8 cellular contexts compared by ENCODE assay signal in the genomic region with DNA sequence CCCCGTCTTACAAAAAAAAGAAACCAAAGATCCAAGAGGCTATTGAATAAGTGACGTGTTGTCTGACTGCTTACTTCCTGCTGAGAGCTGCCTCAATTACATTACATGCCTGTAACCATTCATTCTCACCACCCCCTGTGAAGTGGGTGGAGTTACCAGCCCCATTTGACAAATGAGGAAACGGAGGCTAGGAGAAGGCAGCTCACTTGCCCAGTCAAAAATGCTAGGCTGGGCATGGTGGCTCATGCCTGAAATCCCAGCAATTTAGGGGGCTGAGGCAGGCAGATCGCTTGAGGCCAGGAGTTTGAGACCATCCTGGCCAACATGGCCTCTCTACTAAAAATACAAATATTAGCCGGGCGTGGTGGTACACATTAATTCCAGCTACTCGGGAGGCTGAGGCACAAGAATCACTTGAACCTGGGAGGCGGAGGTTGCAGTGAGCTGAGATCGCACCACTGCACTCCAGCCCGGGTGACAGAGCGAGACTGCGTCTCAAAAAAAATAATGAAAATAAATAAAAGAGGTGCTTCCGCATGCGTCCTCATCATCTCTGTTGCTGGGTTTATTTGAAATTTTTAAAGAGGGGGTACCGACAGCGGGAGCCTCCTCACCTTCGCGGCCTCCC. TPM values are rescaled to one million over a fixed set of nuclear protein-coding genes. Genes with fewer than 3 reads are reported as not detected.
DNase-seq lines count a peak whose midpoint lies in the region; ATAC-seq and TF ChIP-seq lines count a peak whose summit lies in the region.

No MANE protein-coding gene starts in this region.

- no peaks in the 10 kb centered on the region for H3K27me3 ChIP-seq in KMS-11 (ENCODE audit: insufficient read depth, low read depth)
- H3K27me3 ChIP-seq in body of pancreas: no peaks in the 10 kb centered on the region
- H3K27me3 ChIP-seq in iPS-20b (ENCODE audit: insufficient read depth, low read length): no peaks in the 10 kb centered on the region

- H3K9ac ChIP-seq in KMS-11 (peak overlapping the region; percentile 83), iPS-20b (ENCODE audit: low read depth, low read length) (peak overlapping the region; percentile 95)

- peak overlapping the region; percentile 96 for H3K4me2 ChIP-seq in KMS-11

- H3K36me3 ChIP-seq in KMS-11 (ENCODE audit: insufficient read depth) (no peaks in the 10 kb centered on the region), body of pancreas (replicated peaks in 1 of 2; ENCODE audit: insufficient read depth in 1 of 2, low read depth in 2 of 2) (peaks cover 0 to 2% of the 10 kb centered on the region in 2 donors), iPS-20b (ENCODE audit: insufficient read depth, low read depth, low read length) (peaks cover 18% of the 10 kb centered on the region; the same call in 1 of the 2 replicates)

- TF ChIP-seq POLR2A in body of pancreas (IDR thresholded peaks at IDR 0.05): peak in 1 of 3 donors; percentile 5

- H3K79me2 ChIP-seq in KMS-11 (ENCODE audit: insufficient read depth, low read depth): peaks cover 53% of the 10 kb centered on the region

- peaks cover 24% of the 10 kb centered on the region for H3K4me1 ChIP-seq in KMS-11 (ENCODE audit: low read depth, poor library complexity, severe bottlenecking)
- peaks cover 56% of the 10 kb centered on the region for H3K4me1 ChIP-seq in body of pancreas
- peaks cover 21% of the 10 kb centered on the region for H3K4me1 ChIP-seq in iPS-20b (ENCODE audit: insufficient read depth, low read length)

- no peaks in the 10 kb centered on the region for H4K20me1 ChIP-seq in KMS-11 (ENCODE audit: insufficient read depth)

- H3K9me3 ChIP-seq in body of pancreas (no peaks in the 10 kb centered on the region), iPS-20b (ENCODE audit: insufficient read depth, low read depth, low read length) (no peaks in the 10 kb centered on the region)

- TF ChIP-seq CTCF in KMS-11 (conservative IDR thresholded peaks at IDR 0.05; ENCODE audit: low read depth, low read length) (no peak), body of pancreas (IDR thresholded peaks at IDR 0.05) (no peak)

- H3K27ac ChIP-seq in KMS-11: peak overlapping the region; percentile 56
- H3K27ac ChIP-seq in body of pancreas: peak overlapping the region in 3 of 4 donors; percentile 75 to 80 (median 79)
- H3K27ac ChIP-seq in iPS-20b (ENCODE audit: low read length): peak overlapping the region; percentile 88

- DNase-seq in GM04503 (ENCODE audit: low read depth) (peak; percentile 68), T follicular helper cell (ENCODE audit: low read depth) (peak; percentile 41), body of pancreas (peak in 2 of 4 donors; percentile 41 to 65)
- DNase-seq in stimulated activated CD4-positive, alpha-beta T cell treated with anti-CD3 and anti-CD28 coated beads, Interleukin-12 subunit alpha, Interleukin-12 subunit beta, amount 100 ng/mL, for 24 hours (ENCODE audit: low read depth in 2 of 2): peak; percentile 48 to 63

- ATAC-seq in body of pancreas (peak; percentile 37), HG03045 (IDR thresholded peaks at IDR 0.05; ENCODE audit: unreplicated experiment) (no peak), HG03520 (IDR thresholded peaks at IDR 0.05; ENCODE audit: unreplicated experiment) (no peak)

- 1% methylated on average over 18 of the region's 18 CpGs for WGBS in body of pancreas, 2 donors

- no peak overlapping the region for H3K4me3 ChIP-seq in KMS-11 (IDR thresholded peaks at IDR 0.05; ENCODE audit: insufficient read depth, low read depth, low read length)
- peak overlapping the region; percentile 86 to 98 for H3K4me3 ChIP-seq in body of pancreas
- peak overlapping the region; percentile 98 for H3K4me3 ChIP-seq in iPS-20b (ENCODE audit: low read length)

- peak overlapping the region; percentile 56 for H2AFZ ChIP-seq in KMS-11 (ENCODE audit: low read depth)

- intact Hi-C loops in body of pancreas (cut with DNase I): no loop called here

RNA-seq across cellular contexts. Expression of gene LSM7, which starts 0.5 kb away (rescaled TPM):
- total RNA-seq in body of pancreas: 10 to 100 TPM; 45.7 to 69.9 TPM

RNA-seq across cellular contexts. Expression of gene SPPL2B, which starts 0.6 kb away (rescaled TPM):
- total RNA-seq in body of pancreas: 100 to 1,000 TPM in 1 of 2 donors, 10 to 100 TPM in 1; 75.8 to 202 TPM

RNA-seq across cellular contexts. Expression of gene LINGO3, which starts 19.9 kb away (rescaled TPM):
- total RNA-seq in body of pancreas: not detected

RNA-seq across cellular contexts. Expression of gene TMPRSS9, which starts 32.2 kb away (rescaled TPM):
- not detected for total RNA-seq in body of pancreas

RNA-seq across cellular contexts. Expression of gene PEAK3, which starts 45.9 kb away (rescaled TPM):
- total RNA-seq in body of pancreas: under 1 TPM; 0.66 to 0.78 TPM
